ENCODE assay signal across 28 cellular contexts in genomic region chr6:73879894-73880293, GRCh38.
"Had no signal": no experiment of that assay in that cellular context is flagged by ENCODE, and none has a peak within 500 bp of the region (broad histone marks: within the 10 kb centered on the region; RNA-seq: fewer than 3 reads in every experiment).

No MANE protein-coding gene starts in this region.

- H3K27me3 ChIP-seq: adrenal gland, body of pancreas, colonic mucosa, esophagus squamous epithelium had no signal

- ATAC-seq: activated CD4-positive, alpha-beta T cell treated with anti-CD3 and anti-CD28 coated beads for 36 hours; activated CD8-positive, alpha-beta memory T cell treated with anti-CD3 and anti-CD28 coated beads, Interleukin-2, amount 10 ng/mL, durations not matched to agents 7 days and 5 days; activated CD8-positive, alpha-beta T cell treated with anti-CD3 and anti-CD28 coated beads, Interleukin-2, amount 10 ng/mL, durations not matched to agents 7 days and 5 days; activated naive CD8-positive, alpha-beta T cell treated with anti-CD3 and anti-CD28 coated beads, Interleukin-2, amount 50 U/mL, for 24 hours; body of pancreas; T-helper 17 cell had no signal

- H3K4me3 ChIP-seq: adrenal gland, body of pancreas, colonic mucosa, esophagus squamous epithelium had no signal

- H3K4me1 ChIP-seq: adrenal gland, body of pancreas, colonic mucosa, esophagus squamous epithelium had no signal

- H3K27ac ChIP-seq: adrenal gland, body of pancreas, colonic mucosa, epithelial cell of prostate, esophagus squamous epithelium, WERI-Rb-1 had no signal

- H3K9me3 ChIP-seq: adrenal gland, body of pancreas, colonic mucosa, esophagus squamous epithelium had no signal

- DNase-seq: activated CD4-positive, alpha-beta memory T cell treated with anti-CD3 and anti-CD28 coated beads for 36 hours; activated CD4-positive, alpha-beta T cell treated with anti-CD3 and anti-CD28 coated beads for 36 hours; activated CD4-positive, alpha-beta T cell treated with anti-CD3 and anti-CD28 coated beads, Interleukin-2, amount 10 ng/mL, durations not matched to agents 24 days and 14 days; activated CD4-positive, CD25-positive, alpha-beta regulatory T cell; activated CD4-positive, CD25-positive, alpha-beta regulatory T cell treated with anti-CD3 and anti-CD28 coated beads, Interleukin-2, amount 50 U/mL, for 72 hours; activated CD8-positive, alpha-beta memory T cell treated with anti-CD3 and anti-CD28 coated beads, Interleukin-2, amount 10 ng/mL, durations not matched to agents 7 days and 5 days; activated CD8-positive, alpha-beta memory T cell treated with anti-CD3 and anti-CD28 coated beads, Interleukin-2, amount 50 U/mL, for 4 hours; activated CD8-positive, alpha-beta T cell treated with anti-CD3 and anti-CD28 coated beads, Interleukin-2, amount 10 ng/mL, durations not matched to agents 7 days and 5 days; activated effector memory CD4-positive, alpha-beta T cell treated with anti-CD3 and anti-CD28 coated beads, Interleukin-2, amount 50 U/mL, for 16 hours; activated naive CD4-positive, alpha-beta T cell treated with anti-CD3 and anti-CD28 coated beads for 36 hours; activated naive CD8-positive, alpha-beta T cell treated with anti-CD3 and anti-CD28 coated beads for 36 hours; activated naive CD8-positive, alpha-beta T cell treated with anti-CD3 and anti-CD28 coated beads, Interleukin-2, amount 50 U/mL, for 24 hours; activated T-cell treated with anti-CD3 and anti-CD28 coated beads, Interleukin-2, amount 50 U/mL, for 1 hour; activated T-cell treated with anti-CD3 and anti-CD28 coated beads, Interleukin-2, amount 50 U/mL, for 48 hours; adrenal gland; amygdala; aorta; body of pancreas; central memory CD4-positive, alpha-beta T cell; cerebellar nuclear complex; colonic mucosa; effector CD8-positive, alpha-beta T cell; esophagus squamous epithelium; T-helper 1 cell; T-helper 17 cell; T1000; WERI-Rb-1 had no signal

- H3K36me3 ChIP-seq: adrenal gland, colonic mucosa, esophagus squamous epithelium, WERI-Rb-1 had no signal
